3 cellular contexts compared by ENCODE assay signal in genomic region chr3:176512037-176512436, GRCh38.
"Had no signal": no experiment of that assay in that cellular context is flagged by ENCODE, and none has a peak within 500 bp of the region (broad histone marks: within the 10 kb centered on the region; RNA-seq: fewer than 3 reads in every experiment).

No MANE protein-coding gene starts in this region.

- H3K4me3 ChIP-seq: GM12878 had no signal

- DNase-seq: GDM1, GF-D8 had no signal
